8 cellular contexts compared by ENCODE assay signal in the genomic region with DNA sequence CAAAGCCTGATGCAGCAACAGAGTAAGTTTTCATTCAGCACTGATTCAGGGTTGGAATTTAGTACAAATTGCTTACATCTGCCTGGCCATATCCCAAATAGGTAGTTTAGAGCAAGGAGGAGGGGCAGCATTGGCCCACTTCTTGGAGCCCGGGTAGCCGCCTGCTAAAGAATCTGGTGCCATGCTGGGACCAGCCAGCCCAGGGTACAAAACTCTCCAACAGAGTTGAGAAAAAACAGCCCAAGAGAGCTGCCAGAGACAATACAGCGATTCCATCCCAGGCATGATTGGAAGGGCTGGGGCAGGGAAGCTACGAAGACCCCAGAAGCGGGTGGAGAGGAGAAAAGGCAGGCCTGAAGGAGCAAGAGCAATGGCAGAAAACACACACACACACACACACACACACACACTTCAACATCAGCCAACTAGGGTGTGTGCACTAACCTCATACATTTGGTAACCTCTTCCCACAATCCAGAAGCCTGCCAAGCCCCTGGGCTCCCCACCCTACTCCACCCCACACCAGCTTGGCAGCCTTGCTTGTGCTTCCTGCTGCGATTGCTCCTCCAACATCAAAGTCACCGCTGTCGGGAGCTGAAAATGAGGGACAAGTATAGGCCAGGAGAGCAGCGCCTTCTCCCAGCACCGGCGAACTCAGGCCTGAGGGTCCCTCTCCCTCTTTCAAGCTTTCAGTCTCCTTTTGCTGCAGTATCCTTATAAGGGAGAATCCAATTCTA. TPM values are rescaled to one million over a fixed set of nuclear protein-coding genes. Genes with fewer than 3 reads are reported as not detected.
A peak's percentile ranks its signal among the peaks of the same experiment; 100 is the strongest.
DNase-seq lines count a peak whose midpoint lies in the region; ATAC-seq and TF ChIP-seq lines count a peak whose summit lies in the region.

No MANE protein-coding gene starts in this region.

- H3K27me3 ChIP-seq in Caco-2 (replicated peaks; ENCODE audit: control insufficient read depth, insufficient read depth, low read length): no peaks in the 10 kb centered on the region

- H3K4me3 Mint-ChIP-seq in Caco-2 (ENCODE audit: unreplicated experiment) (peak overlapping the region; percentile 92), IgD-negative memory B cell (peak overlapping the region; percentile 92 to 97 (median 96)), nephron progenitor cell (peak overlapping the region; percentile 96)
- peak overlapping the region; percentile 84 for H3K4me3 Mint-ChIP-seq in activated CD4-positive, alpha-beta memory T cell treated with anti-CD3 and anti-CD28 coated beads for 36 hours

- BruUV-seq in Caco-2 (replicated peaks; lab: Mats Ljungman, UMichigan): TSS peak; percentile 51

- H3K36me3 Mint-ChIP-seq in Caco-2 (ENCODE audit: insufficient read depth, unreplicated experiment): peaks cover 20% of the 10 kb centered on the region
- H3K36me3 Mint-ChIP-seq in IgD-negative memory B cell: peaks cover 7% of the 10 kb centered on the region
- peaks cover 12% of the 10 kb centered on the region for H3K36me3 Mint-ChIP-seq in activated CD4-positive, alpha-beta memory T cell treated with anti-CD3 and anti-CD28 coated beads for 36 hours
- H3K36me3 Mint-ChIP-seq in nephron progenitor cell (ENCODE audit: low read depth): peaks cover 18% of the 10 kb centered on the region

- TF ChIP-seq CTCF in Caco-2 (IDR thresholded peaks at IDR 0.05; ENCODE audit: insufficient read depth in 1 of 2, low read depth in 1 of 2, low read length in 1 of 2, severe bottlenecking in 1 of 2, unreplicated experiment in 1 of 2) (no peak), nephron progenitor cell (IDR thresholded peaks at IDR 0.05) (no peak)

- CTCF ChIA-PET in Caco-2 (lab: Charles Lee): interaction anchor here (0.7 to 3.7 kb wide), 14 partner anchors 10 to 314 kb away, joined by 3 to 52 read pairs (median 7); a partner anchor contains a TSS
- CTCF ChIA-PET in activated CD4-positive, alpha-beta memory T cell treated with anti-CD3 and anti-CD28 coated beads for 36 hours (lab: Charles Lee): interaction anchor here (0.7 to 20.5 kb wide), 14 partner anchors 10 to 633 kb away, joined by 3 to 1224 read pairs (median 9); a partner anchor contains a TSS

- no peaks in the 10 kb centered on the region for H3K9me3 Mint-ChIP-seq in Caco-2 (ENCODE audit: unreplicated experiment)
- H3K9me3 Mint-ChIP-seq in IgD-negative memory B cell: no peaks in the 10 kb centered on the region
- no peaks in the 10 kb centered on the region for H3K9me3 Mint-ChIP-seq in activated CD4-positive, alpha-beta memory T cell treated with anti-CD3 and anti-CD28 coated beads for 36 hours
- no peaks in the 10 kb centered on the region for H3K9me3 Mint-ChIP-seq in nephron progenitor cell

- peak overlapping the region; percentile 94 for H3K27ac Mint-ChIP-seq in Caco-2 (ENCODE audit: unreplicated experiment)
- peak overlapping the region; percentile 90 to 95 (median 95) for H3K27ac Mint-ChIP-seq in IgD-negative memory B cell
- H3K27ac Mint-ChIP-seq in activated CD4-positive, alpha-beta memory T cell treated with anti-CD3 and anti-CD28 coated beads for 36 hours: peak overlapping the region; percentile 92
- peak overlapping the region; percentile 71 for H3K27ac Mint-ChIP-seq in nephron progenitor cell

- no peaks in the 10 kb centered on the region for H3K9me3 ChIP-seq in Caco-2

- H3K27me3 Mint-ChIP-seq in Caco-2 (ENCODE audit: insufficient read depth, unreplicated experiment) (no peaks in the 10 kb centered on the region), IgD-negative memory B cell (no peaks in the 10 kb centered on the region), nephron progenitor cell (ENCODE audit: low read depth, poor library complexity) (peaks cover 12% of the 10 kb centered on the region)
- no peaks in the 10 kb centered on the region for H3K27me3 Mint-ChIP-seq in activated CD4-positive, alpha-beta memory T cell treated with anti-CD3 and anti-CD28 coated beads for 36 hours

- intact Hi-C loops in Caco-2 (cut with micrococcal nuclease; ENCODE audit: unreplicated experiment): no loop called here
- intact Hi-C loops in activated CD4-positive, alpha-beta memory T cell treated with anti-CD3 and anti-CD28 coated beads for 36 hours (cut with micrococcal nuclease): loop anchor here (10.0 kb wide), 1 partner anchor 1489 kb away; a partner anchor contains a TSS

- peak overlapping the region; percentile 98 for H3K4me3 ChIP-seq in Caco-2 (ENCODE audit: low read depth, low read length)

- H3K36me3 ChIP-seq in Caco-2 (ENCODE audit: control insufficient read depth, insufficient read depth, low read length): peaks cover 1% of the 10 kb centered on the region

- H3K4me1 ChIP-seq in Caco-2: peaks cover 14% of the 10 kb centered on the region

- peak in 1 of 2 experiments; percentile 81 for DNase-seq in Caco-2
- peak; percentile 38 for DNase-seq in activated CD4-positive, alpha-beta memory T cell treated with anti-CD3 and anti-CD28 coated beads for 36 hours
- peak; percentile 81 for DNase-seq in fibroblast of peridontal ligament (ENCODE audit: extremely low read depth)
- no peak for DNase-seq in nephron progenitor cell
- no peak for DNase-seq in cerebellum (ENCODE audit: low spot score)

- POLR2A ChIA-PET in Caco-2 (lab: Charles Lee): interaction anchor here (0.6 to 2.4 kb wide), 10 partner anchors 8 to 1960 kb away, joined by 3 to 19 read pairs (median 4); a partner anchor contains a TSS
- POLR2A ChIA-PET in activated CD4-positive, alpha-beta memory T cell treated with anti-CD3 and anti-CD28 coated beads for 36 hours (lab: Charles Lee): interaction anchor here (0.9 to 4.4 kb wide), 14 partner anchors 13 to 84 kb away, joined by 3 to 24 read pairs (median 5); a partner anchor contains a TSS

- ATAC-seq in GM21515 (IDR thresholded peaks at IDR 0.05; ENCODE audit: unreplicated experiment) (no peak), GM18907 (IDR thresholded peaks at IDR 0.05; ENCODE audit: unreplicated experiment) (no peak)

- H3K4me1 Mint-ChIP-seq in Caco-2 (ENCODE audit: low read depth, unreplicated experiment): peaks cover 21% of the 10 kb centered on the region
- H3K4me1 Mint-ChIP-seq in IgD-negative memory B cell: peaks cover 51 to 64% (median 62%) of the 10 kb centered on the region in 3 donors
- peaks cover 58% of the 10 kb centered on the region for H3K4me1 Mint-ChIP-seq in activated CD4-positive, alpha-beta memory T cell treated with anti-CD3 and anti-CD28 coated beads for 36 hours (ENCODE audit: low read depth)
- H3K4me1 Mint-ChIP-seq in nephron progenitor cell: peaks cover 48% of the 10 kb centered on the region

RNA-seq across cellular contexts. Expression of a gene that starts 1.3 kb away (rescaled TPM):
- total RNA-seq in Caco-2 (2022): 24.7 and 28.5 TPM in 2 replicates
- polyA plus RNA-seq in IgD-negative memory B cell: 8.1 TPM
- total RNA-seq in activated CD4-positive, alpha-beta memory T cell treated with anti-CD3 and anti-CD28 coated beads for 36 hours: 10 to 100 TPM; 43.4 to 46.4 TPM
- 32.3 TPM for total RNA-seq in cerebellum

RNA-seq across cellular contexts. Expression of a gene that starts 22.9 kb away (rescaled TPM):
- 56.5 and 58.9 TPM in 2 replicates for total RNA-seq in Caco-2 (2022)
- 23.9 TPM for polyA plus RNA-seq in IgD-negative memory B cell
- total RNA-seq in activated CD4-positive, alpha-beta memory T cell treated with anti-CD3 and anti-CD28 coated beads for 36 hours: 10 to 100 TPM; 88.0 to 90.8 TPM
- 116 TPM for total RNA-seq in cerebellum

Comparison
In these comparisons a context has a peak if more than half of its experiments do, and no peak if none do; other contexts are left out.
1. DNase-seq: peak in activated CD4-positive, alpha-beta memory T cell treated with anti-CD3 and anti-CD28 coated beads for 36 hours (single experiment) and fibroblast of peridontal ligament (single experiment); none in nephron progenitor cell (single experiment) and cerebellum (single experiment).
2. Peak in every context shown above with its lines, with median percentiles within 50 percentile points of each other: H3K27ac Mint-ChIP-seq and H3K4me3 Mint-ChIP-seq.